In the genomic region with DNA sequence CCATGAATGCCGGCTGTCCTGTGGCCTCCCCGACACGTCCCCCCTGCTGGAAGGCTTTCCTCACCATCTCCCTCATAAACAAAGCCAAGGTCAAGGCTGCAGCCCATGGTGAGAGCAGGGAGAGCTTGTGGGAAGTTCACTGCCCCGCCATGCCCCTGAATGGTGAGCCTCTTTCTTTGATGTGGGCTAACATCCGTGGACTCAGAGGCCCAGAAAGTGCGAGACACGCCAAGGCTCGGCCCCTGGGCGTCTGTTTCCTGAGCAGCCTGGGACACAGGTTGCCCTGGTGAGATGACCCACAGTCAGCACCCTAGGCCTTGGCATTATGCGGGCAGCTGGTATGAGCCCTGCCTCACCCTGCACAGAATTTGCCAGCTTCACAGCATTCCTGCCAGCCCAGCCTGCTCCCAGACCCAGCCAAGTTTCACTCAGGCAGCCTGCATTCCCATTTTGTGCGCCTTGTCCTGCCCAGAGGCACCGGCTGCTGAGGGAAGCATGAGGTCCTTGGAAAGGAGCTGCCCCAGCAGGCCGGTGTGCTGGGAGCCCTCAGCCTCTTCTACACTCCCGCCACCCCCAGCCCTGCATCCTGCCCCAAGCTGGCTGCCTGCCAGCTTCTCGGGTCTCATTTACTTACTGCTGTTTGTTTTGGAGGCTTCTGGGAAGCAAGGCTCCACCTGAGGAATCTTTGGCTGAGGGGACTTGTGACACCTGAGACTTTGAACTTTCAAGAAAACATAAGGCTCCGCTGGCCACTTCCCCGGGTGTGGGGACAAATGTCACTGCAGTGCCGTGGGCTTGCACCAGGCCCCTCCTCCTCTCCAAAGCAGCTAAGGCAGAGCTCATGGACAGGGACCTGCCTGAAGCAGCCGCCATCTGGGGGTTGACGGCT, we compare ENCODE assay signal across 8 cellular contexts. TPM values are rescaled to one million over a fixed set of nuclear protein-coding genes. Genes with fewer than 3 reads are reported as not detected.
DNase-seq lines count a peak whose midpoint lies in the region; ATAC-seq and TF ChIP-seq lines count a peak whose summit lies in the region.

No MANE protein-coding gene starts in this region.

- intact Hi-C loops in breast epithelium (cut with DNase I; ENCODE audit: low total_unique reads), result no loop called here
- intact Hi-C loops in mucosa of descending colon (cut with DNase I, micrococcal nuclease), result loop anchor here in 1 of 2 donors (10.0 kb wide), 1 partner anchor 69 kb away; the partner anchor contains the start of gene SLC30A1

- DNase-seq in HK-2 (ENCODE audit: unreplicated experiment) (peak; percentile 72), NCI-H748 treated with DMSO at 0.1 percent for 48 hours (lab: John Stamatoyannopoulos, UW) (peak; percentile 50), breast epithelium (ENCODE audit: low spot score in 2 of 2) (peak; percentile 78 to 89), mucosa of descending colon (peak; percentile 79 to 87 (median 83)), MV-4-11 (lab: John Stamatoyannopoulos, UW) (no peak), inferior parietal cortex (ENCODE audit: extremely low spot score) (no peak), 8988T (no peak)

- no peak for TF ChIP-seq POLR2A in breast epithelium (IDR thresholded peaks at IDR 0.05)

- TF ChIP-seq CTCF in breast epithelium (IDR thresholded peaks at IDR 0.05) (no peak), mucosa of descending colon (IDR thresholded peaks at IDR 0.05) (no peak)

- H3K4me3 ChIP-seq in breast epithelium (peak overlapping the region in 2 of 3 donors; percentile 14 to 19), mucosa of descending colon (no peak overlapping the region)

- peak overlapping the region; percentile 76 to 81 for H3K27ac ChIP-seq in breast epithelium

- H3K36me3 ChIP-seq in breast epithelium (no peaks in the 10 kb centered on the region), mucosa of descending colon (ENCODE audit: low read depth) (no peaks in the 10 kb centered on the region)

- H3K4me1 ChIP-seq in breast epithelium, result no peaks in the 10 kb centered on the region
- peaks cover 26% of the 10 kb centered on the region for H3K4me1 ChIP-seq in mucosa of descending colon (ENCODE audit: low read depth)

- ATAC-seq in mucosa of descending colon, result peak; percentile 69
- ATAC-seq in GM21528 (IDR thresholded peaks at IDR 0.05; ENCODE audit: low FRiP score, unreplicated experiment), result no peak

- H3K27me3 ChIP-seq in breast epithelium, result no peaks in the 10 kb centered on the region

- H3K9me3 ChIP-seq in breast epithelium, result no peaks in the 10 kb centered on the region
- H3K9me3 ChIP-seq in mucosa of descending colon, result no peaks in the 10 kb centered on the region

RNA-seq across cellular contexts. Expression of gene NEK2, which starts 31.9 kb away (rescaled TPM):
- total RNA-seq in breast epithelium, result 1 to 10 TPM in 1 of 3 donors, not detected in 2; 1.8 TPM
- 10 to 100 TPM in 1 of 3 donors, 1 to 10 TPM in 2; 1.2 to 12.7 (median 2.5) TPM for total RNA-seq in mucosa of descending colon

Comparison
In these comparisons a context has a peak if more than half of its experiments do, and no peak if none do; other contexts are left out.
1. DNase-seq: peak in HK-2 (single experiment), NCI-H748 treated with DMSO at 0.1 percent for 48 hours (single experiment), breast epithelium (2 of 2) and mucosa of descending colon (3 of 3); none in MV-4-11 (single experiment), inferior parietal cortex (single experiment) and 8988T (single experiment).